In the genomic region with DNA sequence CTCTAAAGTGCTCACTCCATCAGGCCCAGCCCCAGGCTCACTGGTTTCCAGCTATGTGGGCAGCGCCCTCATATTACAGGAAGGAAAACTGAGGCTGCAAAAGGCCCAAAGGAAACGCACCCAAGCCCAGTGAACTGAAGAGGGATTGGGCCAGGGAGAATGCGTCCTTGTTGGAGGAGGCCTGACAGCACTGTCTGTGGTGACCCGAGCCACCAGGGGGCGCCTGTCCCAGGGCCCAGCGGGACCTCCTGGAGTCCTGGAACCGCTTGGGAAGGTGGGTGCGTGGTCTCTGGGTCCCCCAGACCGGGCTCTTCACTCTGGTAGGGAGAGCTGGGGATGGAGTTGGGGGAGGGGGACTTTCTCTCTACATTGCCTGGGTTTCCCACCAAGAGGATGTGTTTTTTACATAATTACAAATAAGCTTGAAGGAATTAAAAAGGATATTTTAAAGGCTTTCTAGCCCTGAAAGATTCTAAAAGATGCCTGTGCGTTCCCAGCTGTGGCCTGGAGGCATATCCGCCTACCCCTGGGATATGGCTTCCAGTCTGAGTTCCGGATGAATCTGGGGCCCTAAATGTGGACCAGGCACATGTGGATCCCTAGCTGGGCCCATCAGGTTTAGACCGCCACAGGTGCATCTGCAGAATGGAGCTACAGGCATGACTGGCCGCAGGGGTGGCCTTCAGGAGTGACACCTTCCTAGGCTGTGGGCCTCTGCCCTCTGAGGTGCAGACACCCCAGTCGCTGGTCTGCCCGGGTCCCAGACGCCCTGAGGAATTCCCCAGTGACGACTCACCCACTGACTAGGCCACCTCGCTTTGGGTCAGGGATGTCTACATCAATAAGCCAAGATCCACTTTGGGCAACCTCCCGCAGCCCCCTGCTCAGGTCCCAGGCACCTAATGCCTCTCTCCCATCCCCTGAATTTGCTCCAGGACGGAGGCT, we compare ENCODE assay signal across 8 cellular contexts. TPM values are rescaled to one million over a fixed set of nuclear protein-coding genes. Genes with fewer than 3 reads are reported as not detected.
DNase-seq lines count a peak whose midpoint lies in the region; ATAC-seq and TF ChIP-seq lines count a peak whose summit lies in the region.

No MANE protein-coding gene starts in this region.

- 33 to 51% (median 46%) methylated on average over 15 to 21 of the region's 21 CpGs for WGBS in heart left ventricle, 4 donors
- 43% methylated on average over 21 of the region's 21 CpGs for WGBS in aorta, 2 donors

- H3K36me3 ChIP-seq in heart left ventricle, result peaks cover 0 to 36% (median 0%) of the 10 kb centered on the region in 9 donors
- H3K36me3 ChIP-seq in aorta (ENCODE audit: control insufficient read depth in 1 of 2, insufficient read depth in 2 of 2, low read length in 1 of 2), result no peaks in the 10 kb centered on the region

- H3K27ac ChIP-seq in heart left ventricle, result peak overlapping the region in 3 of 12 donors; percentile 12 to 96 (median 26)
- H3K27ac ChIP-seq in aorta (ENCODE audit: low read depth in 1 of 2, low read length in 2 of 2), result no peak overlapping the region

- H3K4me3 ChIP-seq in LNCaP clone FGC (ENCODE audit: low read depth, low read length) (no peak overlapping the region), heart left ventricle (peak overlapping the region in 1 of 12 donors; percentile 70), aorta (ENCODE audit: low read length in 2 of 2) (no peak overlapping the region)

- H3K27me3 ChIP-seq in heart left ventricle, result no peaks in the 10 kb centered on the region
- H3K27me3 ChIP-seq in aorta (ENCODE audit: control insufficient read depth in 1 of 2, insufficient read depth in 2 of 2, low read length in 1 of 2), result no peaks in the 10 kb centered on the region

- no peaks in the 10 kb centered on the region for H3K9me3 ChIP-seq in heart left ventricle
- no peaks in the 10 kb centered on the region for H3K9me3 ChIP-seq in aorta (ENCODE audit: control insufficient read depth, low read length)

- TF ChIP-seq POLR2A in heart left ventricle (IDR thresholded peaks at IDR 0.05), result no peak

- intact Hi-C loops in heart left ventricle (cut with DNase I) (loop anchor here (1.0 to 10.0 kb wide), 12 partner anchors 33 to 481 kb away; partner anchors contain the start of gene SLC39A13 (in 8 of the 10)), aorta (cut with DNase I) (loop anchor here (1.0 to 5.0 kb wide), 3 partner anchors 33 to 80 kb away; partner anchors contain the start of gene SLC39A13 (in 1 of the 2))

- TF ChIP-seq CTCF in LNCaP clone FGC (IDR thresholded peaks at IDR 0.05; ENCODE audit: control insufficient read depth, extremely low read depth, insufficient read depth) (peak; percentile 91), heart left ventricle (IDR thresholded peaks at IDR 0.05) (peak; percentile 87 to 98 (median 96))

- peaks cover 0 to 25% (median 0%) of the 10 kb centered on the region in 12 donors for H3K4me1 ChIP-seq in heart left ventricle
- H3K4me1 ChIP-seq in aorta (ENCODE audit: control insufficient read depth in 1 of 2, insufficient read depth in 2 of 2, low read length in 2 of 2), result no peaks in the 10 kb centered on the region

- ATAC-seq in heart left ventricle, result peak; percentile 44 to 86 (median 76)
- peak; percentile 79 for ATAC-seq in aorta (ENCODE audit: low FRiP score)

- peak; percentile 62 for DNase-seq in NCI-H1436 (lab: John Stamatoyannopoulos, UW)
- no peak for DNase-seq in NCI-H1436 treated with DMSO at 0.1 percent for 48 hours (lab: John Stamatoyannopoulos, UW)
- DNase-seq in LNCaP clone FGC (ENCODE audit: low read depth), result no peak
- DNase-seq in T follicular helper cell (ENCODE audit: low read depth), result peak; percentile 74
- DNase-seq in activated naive CD8-positive, alpha-beta T cell treated with anti-CD3 and anti-CD28 coated beads, Interleukin-2, amount 50 U/mL, for 16 hours (ENCODE audit: low read depth, low spot score), result peak; percentile 61
- DNase-seq in heart left ventricle, result peak; percentile 83 to 92 (median 85)
- peak; percentile 32 for DNase-seq in pulmonary artery endothelial cell (ENCODE audit: low read depth, low spot score)
- peak; percentile 89 to 97 for DNase-seq in aorta

RNA-seq across cellular contexts. Expression of gene SPI1, which starts 4.2 kb away (rescaled TPM):
- total RNA-seq in heart left ventricle, result 10 to 100 TPM in 4 of 9 donors, 1 to 10 TPM in 5; 2.8 to 78.9 (median 8.5) TPM
- polyA plus RNA-seq in heart left ventricle, result 1 to 10 TPM; 4.3 to 7.7 TPM
- total RNA-seq in pulmonary artery endothelial cell, result not detected in 2 replicates
- 10 to 100 TPM; 41.0 to 56.0 TPM for total RNA-seq in aorta
- 10 to 100 TPM in 1 of 2 donors, 1 to 10 TPM in 1; 6.3 to 37.8 TPM for polyA plus RNA-seq in aorta

RNA-seq across cellular contexts. Expression of gene MYBPC3, which starts 21.6 kb away (rescaled TPM):
- total RNA-seq in heart left ventricle, result 1,000 to 10,000 TPM; 1,340 to 3,074 (median 2,074) TPM
- 1,000 to 10,000 TPM in 1 of 2 donors, 100 to 1,000 TPM in 1; 425 to 1,204 TPM for polyA plus RNA-seq in heart left ventricle
- total RNA-seq in pulmonary artery endothelial cell, result not detected in 2 replicates
- total RNA-seq in aorta, result under 1 TPM; 0.15 to 0.42 TPM
- polyA plus RNA-seq in aorta, result 1 to 10 TPM in 1 of 2 donors, under 1 TPM in 1; 0.03 to 1.9 TPM

RNA-seq across cellular contexts. Expression of gene SLC39A13, which starts 34.2 kb away (rescaled TPM):
- 10 to 100 TPM; 33.5 to 82.8 (median 45.3) TPM for total RNA-seq in heart left ventricle
- polyA plus RNA-seq in heart left ventricle, result 10 to 100 TPM; 56.5 to 97.3 TPM
- 60.8 and 77.0 TPM in 2 replicates for total RNA-seq in pulmonary artery endothelial cell
- total RNA-seq in aorta, result 10 to 100 TPM; 75.1 to 88.9 TPM
- 100 to 1,000 TPM in 1 of 2 donors, 10 to 100 TPM in 1; 34.7 to 118 TPM for polyA plus RNA-seq in aorta

RNA-seq across cellular contexts. Expression of gene PSMC3, which starts 52.1 kb away (rescaled TPM):
- 100 to 1,000 TPM; 121 to 215 (median 151) TPM for total RNA-seq in heart left ventricle
- polyA plus RNA-seq in heart left ventricle, result 100 to 1,000 TPM; 195 to 258 TPM
- 196 and 355 TPM in 2 replicates for total RNA-seq in pulmonary artery endothelial cell
- 100 to 1,000 TPM in 1 of 2 donors, 10 to 100 TPM in 1; 84.2 to 117 TPM for total RNA-seq in aorta
- polyA plus RNA-seq in aorta, result 100 to 1,000 TPM; 181 to 204 TPM

Comparison
In these comparisons a context has a peak if more than half of its experiments do, and no peak if none do; other contexts are left out.
1. DNase-seq: peak in NCI-H1436 (single experiment), T follicular helper cell (single experiment), activated naive CD8-positive, alpha-beta T cell treated with anti-CD3 and anti-CD28 coated beads, Interleukin-2, amount 50 U/mL, for 16 hours (single experiment), heart left ventricle (5 of 5), pulmonary artery endothelial cell (single experiment) and aorta (2 of 2); none in NCI-H1436 treated with DMSO at 0.1 percent for 48 hours (single experiment) and LNCaP clone FGC (single experiment).
2. RNA of gene MYBPC3, which starts 21.6 kb away (total RNA-seq): 1,340 to 3,074 TPM in heart left ventricle; 0.15 to 0.42 TPM in aorta and not detected in pulmonary artery endothelial cell; every median in the first group is over 100 times any median in the second.